ENCODE assay signal across 27 cellular contexts in the genomic region with DNA sequence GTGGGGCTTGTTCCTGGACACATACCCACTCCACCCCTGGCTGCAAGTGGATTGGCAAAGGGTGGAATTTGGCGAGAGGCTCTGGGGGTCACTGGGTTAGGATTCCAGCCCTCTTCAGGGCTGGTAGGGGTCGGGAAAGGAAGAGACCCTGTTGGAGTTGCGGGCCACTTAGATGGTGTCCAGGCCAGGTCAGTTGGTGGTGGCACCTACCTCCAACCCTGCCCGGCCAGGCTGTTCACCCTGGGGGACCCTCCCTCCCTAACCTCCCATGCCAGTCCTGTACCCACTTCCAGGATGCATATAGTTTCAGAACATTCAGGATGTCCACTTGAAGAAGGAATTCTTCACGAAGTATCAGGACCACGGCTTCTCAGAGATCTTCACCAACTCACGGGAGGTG. TPM values are rescaled to one million over a fixed set of nuclear protein-coding genes. Genes with fewer than 3 reads are reported as not detected.
A peak's percentile ranks its signal among the peaks of the same experiment; 100 is the strongest.
DNase-seq lines count a peak whose midpoint lies in the region; ATAC-seq, FAIRE-seq and TF ChIP-seq lines count a peak whose summit lies in the region.
"Had no signal": no experiment of that assay in that cellular context is flagged by ENCODE, and none has a peak within 500 bp of the region (broad histone marks: within the 10 kb centered on the region; RNA-seq: fewer than 3 reads in every experiment).

No MANE protein-coding gene starts in this region.

- H3K27ac ChIP-seq in left ventricle myocardium inferior (replicated peaks): peak overlapping the region; percentile 27
- no peak overlapping the region for H3K27ac ChIP-seq in IMR-90 (ENCODE audit: insufficient read depth, low read length)
- H3K27ac ChIP-seq in endothelial cell of umbilical vein (ENCODE audit: insufficient read depth, low read depth, low read length): peak overlapping the region; percentile 91
- peak overlapping the region in 1 of 8 donors; percentile 14 for H3K27ac ChIP-seq in spleen
- H3K27ac ChIP-seq: PC-9, SJSA1 had no signal

- WGBS in IMR-90 (ENCODE audit: extremely low coverage in 2 of 2, insufficient read length in 1 of 2), 2 experiments: no CpG with 5 or more reads among the region's 7 CpGs
- 88 to 94% (median 93%) methylated on average over 7 of the region's 7 CpGs for WGBS in spleen, 5 donors

- H3K79me2 ChIP-seq in endothelial cell of umbilical vein (ENCODE audit: control insufficient read depth, insufficient read depth, low read length): no peaks in the 10 kb centered on the region

- peak; percentile 12 for FAIRE-seq in endothelial cell of umbilical vein (lab: Jason Lieb, UNC)
- no peak for FAIRE-seq in GM12892 (lab: Jason Lieb, UNC)

- POLR2A ChIA-PET in IMR-90 (lab: Charles Lee; ENCODE audit: unreplicated experiment) (no interaction called here), endothelial cell of umbilical vein (lab: Charles Lee) (interaction anchor here (1.1 kb wide), 1 partner anchor 68 kb away, joined by 3 read pairs; no protein-coding TSS in a partner anchor)

- dilution Hi-C loops in IMR-90 (cut with HindIII; ENCODE audit: low sequenced_read_pairs, unreplicated experiment): no loop called here
- dilution Hi-C loops in endothelial cell of umbilical vein (cut with MboI; ENCODE audit: extremely low pct_ligation_motif_present, low sequenced_read_pairs): no loop called here

- 0 out of 2 replicates have a peak overlapping the region, but pooled peaks have one; percentile 15 for H2AK5ac ChIP-seq in IMR-90 (ENCODE audit: low read depth, low read length)

- peak overlapping the region; percentile 20 for H3K4ac ChIP-seq in IMR-90 (ENCODE audit: low read depth, low read length)

- H3K36me3 ChIP-seq in left ventricle myocardium inferior (no peaks in the 10 kb centered on the region), IMR-90 (ENCODE audit: control insufficient read depth, insufficient read depth, low read length) (no peaks in the 10 kb centered on the region), endothelial cell of umbilical vein (ENCODE audit: control insufficient read depth in 2 of 2, extremely low read depth in 1 of 2, insufficient read depth in 2 of 2, low read length in 2 of 2) (no peaks in the 10 kb centered on the region), spleen (no peaks in the 10 kb centered on the region)
- H3K36me3 ChIP-seq: SJSA1 had no signal

- ATAC-seq in Right ventricle myocardium inferior: no peak
- no peak for ATAC-seq in IMR-90 (ENCODE audit: low read depth)
- ATAC-seq in GM21526 (IDR thresholded peaks at IDR 0.05; ENCODE audit: low FRiP score, unreplicated experiment): no peak
- no peak for ATAC-seq in HG02981 (IDR thresholded peaks at IDR 0.05; ENCODE audit: unreplicated experiment)
- ATAC-seq: GM23338, HCT116 had no signal

- no peak overlapping the region for H3K18ac ChIP-seq in IMR-90 (ENCODE audit: low read depth, low read length)

- CTCF ChIA-PET in IMR-90 (lab: Yijun Ruan, JAX): no interaction called here
- CTCF ChIA-PET in endothelial cell of umbilical vein (lab: Charles Lee): interaction anchor here (0.7 to 5.8 kb wide), 4 partner anchors 10 to 44 kb away, joined by 3 to 84 read pairs (median 5); a partner anchor contains a TSS

- no peak overlapping the region for H4K5ac ChIP-seq in IMR-90 (ENCODE audit: low read depth, low read length)

- in situ Hi-C loops in IMR-90 (cut with MboI; ENCODE audit: low sequenced_read_pairs): no loop called here

- no TSS peak for BruUV-seq in IMR-90 (replicated peaks; lab: Mats Ljungman, UMichigan)
- no TSS peak for BruUV-seq in endothelial cell of umbilical vein (replicated peaks; lab: Mats Ljungman, UMichigan)

- TF ChIP-seq POLR2A in IMR-90 (IDR thresholded peaks at IDR 0.05; ENCODE audit: low read depth, low read length) (no peak), endothelial cell of umbilical vein (IDR thresholded peaks at IDR 0.05; ENCODE audit: low read depth, low read length) (no peak), spleen (IDR thresholded peaks at IDR 0.05) (no peak), GM12892 (IDR thresholded peaks at IDR 0.05; ENCODE audit: low read depth, low read length) (no peak)

- no peaks in the 10 kb centered on the region for H3K9me3 ChIP-seq in left ventricle myocardium inferior (replicated peaks)
- H3K9me3 ChIP-seq in IMR-90 (ENCODE audit: control insufficient read depth, insufficient read depth, low read length): no peaks in the 10 kb centered on the region
- no peaks in the 10 kb centered on the region for H3K9me3 ChIP-seq in endothelial cell of umbilical vein (replicated peaks; ENCODE audit: control insufficient read depth, insufficient read depth, low read length)
- no peaks in the 10 kb centered on the region for H3K9me3 ChIP-seq in spleen
- H3K9me3 ChIP-seq: SJSA1 had no signal

- no peak overlapping the region for H3K9ac ChIP-seq in IMR-90 (ENCODE audit: low read depth, low read length)
- peak overlapping the region; percentile 36 for H3K9ac ChIP-seq in endothelial cell of umbilical vein (replicated peaks; ENCODE audit: extremely low read depth, insufficient read depth, low read length)

- H2BK20ac ChIP-seq in IMR-90 (ENCODE audit: low read depth, low read length): 0 out of 2 replicates have a peak overlapping the region, but pooled peaks have one; percentile 9

- no peak overlapping the region for H3K56ac ChIP-seq in IMR-90 (ENCODE audit: extremely low read depth, insufficient read depth, low read length)

- H3K4me2 ChIP-seq in IMR-90 (ENCODE audit: low read depth, low read length) (no peak overlapping the region), endothelial cell of umbilical vein (ENCODE audit: insufficient read depth, low read length) (peak overlapping the region; percentile 47)
- H3K4me2 ChIP-seq: GM23338, PC-9 had no signal

- H2BK120ac ChIP-seq in IMR-90 (ENCODE audit: low read depth, low read length): 0 out of 2 replicates have a peak overlapping the region, but pooled peaks have one; percentile 40

- H3K4me3 ChIP-seq in left ventricle myocardium inferior (no peak overlapping the region), IMR-90 (ENCODE audit: insufficient read depth, low read depth, low read length) (no peak overlapping the region), endothelial cell of umbilical vein (replicated peaks in 1 of 3; ENCODE audit: insufficient read depth in 1 of 3, low read depth in 1 of 3, low read length in 3 of 3) (no peak overlapping the region), spleen (no peak overlapping the region)
- H3K4me3 ChIP-seq: GM23338, PC-9, SJSA1 had no signal

- H4K20me1 ChIP-seq in IMR-90 (ENCODE audit: insufficient read depth, low read length): no peaks in the 10 kb centered on the region; the same call in 1 of the 2 replicates
- H4K20me1 ChIP-seq in endothelial cell of umbilical vein (replicated peaks; ENCODE audit: control insufficient read depth, extremely low read depth, insufficient read depth, low read length): no peaks in the 10 kb centered on the region

- H4K8ac ChIP-seq in IMR-90 (ENCODE audit: low read depth in 2 of 2, low read length in 2 of 2): peak overlapping the region in 1 of 2 experiments; percentile 40; a peak in 2 of 4 replicates

- H3K79me1 ChIP-seq in IMR-90 (ENCODE audit: low read depth in 1 of 2, low read length in 2 of 2): no peaks in the 10 kb centered on the region

- no peak for TF ChIP-seq RAD21 in IMR-90 (IDR thresholded peaks at IDR 0.05; ENCODE audit: low read length)

- no peak overlapping the region for H2BK5ac ChIP-seq in IMR-90 (ENCODE audit: low read depth, low read length, poor library complexity, severe bottlenecking)

- H2AFZ ChIP-seq in IMR-90 (replicated peaks; ENCODE audit: low read length, poor library complexity): no peak overlapping the region
- no peak overlapping the region for H2AFZ ChIP-seq in endothelial cell of umbilical vein (ENCODE audit: low read depth, low read length)
- H2AFZ ChIP-seq: GM23338, PC-9 had no signal

- DNase-seq in left ventricle myocardium inferior (no peak), Right ventricle myocardium inferior (ENCODE audit: missing footprints) (no peak), IMR-90 (no peak), endothelial cell of umbilical vein (ENCODE audit: low read depth, low spot score) (no peak), spleen (peak; percentile 59), GM12892 (ENCODE audit: insufficient read length) (no peak)
- DNase-seq: 8988T; AML-193; C1 segment of cervical spinal cord; Calu3; CD8-positive, alpha-beta memory T cell; DMS53; Karpas-422; MV-4-11; NCI-H1105 treated with DMSO at 0.1 percent for 48 hours; NCI-H2029 treated with DMSO at 0.1 percent for 48 hours; NCI-H226; NCI-H510A treated with DMSO at 0.1 percent for 48 hours; NCI-H748 treated with DMSO at 0.1 percent for 48 hours; PC-9 had no signal

- no peak overlapping the region for H2BK15ac ChIP-seq in IMR-90 (ENCODE audit: low read depth, low read length)

- peak overlapping the region; percentile 55 for H2AK9ac ChIP-seq in IMR-90 (replicated peaks; ENCODE audit: low read depth, low read length, poor library complexity)

- H3K27me3 ChIP-seq in left ventricle myocardium inferior (ENCODE audit: low read depth) (no peaks in the 10 kb centered on the region), IMR-90 (ENCODE audit: control insufficient read depth, insufficient read depth, low read length) (peaks cover 13% of the 10 kb centered on the region), endothelial cell of umbilical vein (ENCODE audit: control insufficient read depth in 2 of 2, insufficient read depth in 2 of 2, low read length in 2 of 2) (no peaks in the 10 kb centered on the region), spleen (replicated peaks in 1 of 7) (peaks cover 0 to 17% (median 0%) of the 10 kb centered on the region in 7 donors)
- H3K27me3 ChIP-seq: SJSA1 had no signal

- no peak overlapping the region for H4K91ac ChIP-seq in IMR-90 (ENCODE audit: insufficient read depth, low read depth, low read length)

- H3K9me1 ChIP-seq in IMR-90 (ENCODE audit: insufficient read depth, low read length) (0 out of 2 replicates have a peak, but pooled peaks cover 9% of the 10 kb centered on the region), endothelial cell of umbilical vein (replicated peaks; ENCODE audit: control insufficient read depth, extremely low read depth, insufficient read depth, low read length) (no peaks in the 10 kb centered on the region)

- intact Hi-C loops in left ventricle myocardium inferior (cut with micrococcal nuclease): no loop called here
- intact Hi-C loops in Right ventricle myocardium inferior (cut with DNase I): no loop called here
- intact Hi-C loops in IMR-90 (cut with micrococcal nuclease): no loop called here
- intact Hi-C loops in endothelial cell of umbilical vein (cut with micrococcal nuclease): loop anchor here (2.0 kb wide), 2 partner anchors 13 to 67 kb away; a partner anchor contains a TSS
- intact Hi-C loops in spleen (cut with DNase I; ENCODE audit: low total_unique reads): loop anchor here (10.0 kb wide), 1 partner anchor 55 kb away; no protein-coding TSS in a partner anchor

- H3K4me1 ChIP-seq in left ventricle myocardium inferior: peaks cover 40% of the 10 kb centered on the region
- no peaks in the 10 kb centered on the region for H3K4me1 ChIP-seq in IMR-90 (ENCODE audit: control insufficient read depth, insufficient read depth, low read length)
- H3K4me1 ChIP-seq in endothelial cell of umbilical vein (ENCODE audit: control insufficient read depth, extremely low read depth, insufficient read depth, low read length): peaks cover 42% of the 10 kb centered on the region
- peaks cover 3 to 30% (median 12%) of the 10 kb centered on the region in 6 donors for H3K4me1 ChIP-seq in spleen

- no peak overlapping the region for H3K14ac ChIP-seq in IMR-90 (replicated peaks; ENCODE audit: low read depth, low read length)

- TF ChIP-seq CTCF in left ventricle myocardium inferior (IDR thresholded peaks at IDR 0.05; ENCODE audit: borderline replicate concordance) (no peak), IMR-90 (conservative IDR thresholded peaks at IDR 0.05; ENCODE audit: low read depth, low read length) (no peak), endothelial cell of umbilical vein (IDR thresholded peaks at IDR 0.05; ENCODE audit: extremely low read depth in 1 of 2, insufficient read depth in 1 of 2, low read depth in 1 of 2, low read length in 2 of 2) (no peak), spleen (IDR thresholded peaks at IDR 0.05 in 8 of 11, conservative IDR thresholded peaks at IDR 0.05 in 3 of 11) (no peak)

- H3K23ac ChIP-seq in IMR-90 (ENCODE audit: low read depth, low read length): no peak overlapping the region

RNA-seq across cellular contexts. Expression of a gene that starts 21.0 kb away (rescaled TPM):
- 0.25 TPM for total RNA-seq in left ventricle myocardium inferior
- 0.27 TPM for total RNA-seq in Right ventricle myocardium inferior
- not detected in 2 replicates for total RNA-seq in IMR-90 (2012; rRNA removed)
- not detected in 2 replicates for polyA plus RNA-seq in IMR-90 (2012; rRNA removed)
- 0.01 TPM in 1 of 2 replicates, not detected in the other for polyA plus RNA-seq in IMR-90 (2012; cell fraction: cytosol; rRNA removed)
- polyA plus RNA-seq in IMR-90 (2012; cell fraction: nucleus; rRNA removed; ENCODE audit: low replicate concordance): 0.10 and 0.24 TPM in 2 replicates
- total RNA-seq in endothelial cell of umbilical vein: 1.4 and 1.8 TPM in 2 replicates
- polyA plus RNA-seq in endothelial cell of umbilical vein: 1.0 and 1.7 TPM in 2 replicates
- 0.88 and 1.3 TPM in 2 replicates for polyA plus RNA-seq in endothelial cell of umbilical vein (2011; cell fraction: cytosol; rRNA removed)
- polyA plus RNA-seq in endothelial cell of umbilical vein (2011; cell fraction: nucleus; rRNA removed): 8.3 and 10.3 TPM in 2 replicates
- polyA plus RNA-seq in endothelial cell of umbilical vein (2012): 0.46 and 0.63 TPM in 2 replicates
- 0.51 and 1.6 TPM in 2 replicates for polyA minus RNA-seq in endothelial cell of umbilical vein
- polyA minus RNA-seq in endothelial cell of umbilical vein (2011; cell fraction: cytosol; rRNA and poly(A)+ RNA removed): not detected
- polyA minus RNA-seq in endothelial cell of umbilical vein (2011; cell fraction: nucleus; rRNA and poly(A)+ RNA removed): 2.1 and 2.3 TPM in 2 replicates
- under 1 TPM in 4 of 7 donors, not detected in 3; 0.13 to 0.26 (median 0.20) TPM for total RNA-seq in spleen
- under 1 TPM; 0.12 to 0.19 (median 0.17) TPM for polyA plus RNA-seq in spleen
- 1.1 TPM for polyA plus RNA-seq in GM12892 (2012; ENCODE audit: missing spikeins)
- total RNA-seq: Calu3; CD8-positive, alpha-beta memory T cell; M059J; PC-9; SJSA1 had no signal
- polyA plus RNA-seq: CD8-positive, alpha-beta memory T cell had no signal

RNA-seq across cellular contexts. Expression of a gene that starts 37.1 kb away (rescaled TPM):
- 0.36 TPM for total RNA-seq in left ventricle myocardium inferior
- not detected for total RNA-seq in Right ventricle myocardium inferior
- total RNA-seq in IMR-90 (2012; rRNA removed): not detected in 2 replicates
- polyA plus RNA-seq in IMR-90 (2012; rRNA removed): not detected in 2 replicates
- not detected in 2 replicates for polyA plus RNA-seq in IMR-90 (2012; cell fraction: cytosol; rRNA removed)
- polyA plus RNA-seq in IMR-90 (2012; cell fraction: nucleus; rRNA removed; ENCODE audit: low replicate concordance): not detected in 2 replicates
- not detected in 2 replicates for total RNA-seq in endothelial cell of umbilical vein
- polyA plus RNA-seq in endothelial cell of umbilical vein: 0.18 and 0.24 TPM in 2 replicates
- 0.14 and 0.21 TPM in 2 replicates for polyA plus RNA-seq in endothelial cell of umbilical vein (2011; cell fraction: cytosol; rRNA removed)
- 0.22 TPM in 1 of 2 replicates, not detected in the other for polyA plus RNA-seq in endothelial cell of umbilical vein (2011; cell fraction: nucleus; rRNA removed)
- polyA plus RNA-seq in endothelial cell of umbilical vein (2012): not detected in 2 replicates
- not detected in 2 replicates for polyA minus RNA-seq in endothelial cell of umbilical vein
- polyA minus RNA-seq in endothelial cell of umbilical vein (2011; cell fraction: cytosol; rRNA and poly(A)+ RNA removed): not detected
- not detected in 2 replicates for polyA minus RNA-seq in endothelial cell of umbilical vein (2011; cell fraction: nucleus; rRNA and poly(A)+ RNA removed)
- 1 to 10 TPM in 3 of 7 donors, under 1 TPM in 3, not detected in 1; 0.34 to 1.5 (median 0.87) TPM for total RNA-seq in spleen
- 1 to 10 TPM in 1 of 3 donors, under 1 TPM in 1, not detected in 1; 0.42 to 1.4 TPM for polyA plus RNA-seq in spleen
- not detected for polyA plus RNA-seq in GM12892 (2012; ENCODE audit: missing spikeins)
- total RNA-seq: Calu3; CD8-positive, alpha-beta memory T cell; M059J; PC-9 had no signal
- polyA plus RNA-seq: AG04450; CD8-positive, alpha-beta memory T cell had no signal

RNA-seq across cellular contexts. Expression of a gene that starts 43.7 kb away (rescaled TPM):
- total RNA-seq in left ventricle myocardium inferior (154 TPM), Right ventricle myocardium inferior (170 TPM), IMR-90 (2012; rRNA removed) (4.1 and 4.7 TPM in 2 replicates), endothelial cell of umbilical vein (202 and 219 TPM in 2 replicates), spleen (10 to 100 TPM; 28.3 to 49.4 (median 33.7) TPM)
- polyA plus RNA-seq in IMR-90 (2012; rRNA removed) (22.1 and 23.2 TPM in 2 replicates), endothelial cell of umbilical vein (539 and 592 TPM in 2 replicates), spleen (10 to 100 TPM in 1 of 3 donors, 1 to 10 TPM in 2; 8.5 to 18.4 (median 9.2) TPM)
- polyA plus RNA-seq in IMR-90 (2012; cell fraction: cytosol; rRNA removed): 20.7 and 23.2 TPM in 2 replicates
- polyA plus RNA-seq in IMR-90 (2012; cell fraction: nucleus; rRNA removed; ENCODE audit: low replicate concordance): 33.9 and 57.0 TPM in 2 replicates
- 283 and 310 TPM in 2 replicates for polyA plus RNA-seq in endothelial cell of umbilical vein (2011; cell fraction: cytosol; rRNA removed)
- polyA plus RNA-seq in endothelial cell of umbilical vein (2011; cell fraction: nucleus; rRNA removed): 598 and 634 TPM in 2 replicates
- polyA plus RNA-seq in endothelial cell of umbilical vein (2012): 223 and 254 TPM in 2 replicates
- 472 and 495 TPM in 2 replicates for polyA minus RNA-seq in endothelial cell of umbilical vein
- polyA minus RNA-seq in endothelial cell of umbilical vein (2011; cell fraction: cytosol; rRNA and poly(A)+ RNA removed): 35.7 TPM
- polyA minus RNA-seq in endothelial cell of umbilical vein (2011; cell fraction: nucleus; rRNA and poly(A)+ RNA removed): 135 and 171 TPM in 2 replicates
- 53.0 TPM for polyA plus RNA-seq in GM12892 (2012; ENCODE audit: missing spikeins)

RNA-seq across cellular contexts. Expression of a gene that starts 52.3 kb away (rescaled TPM):
- total RNA-seq in left ventricle myocardium inferior (37.2 TPM), Right ventricle myocardium inferior (44.5 TPM), IMR-90 (2012; rRNA removed) (12.2 and 12.8 TPM in 2 replicates), endothelial cell of umbilical vein (39.4 and 49.7 TPM in 2 replicates), spleen (10 to 100 TPM; 12.3 to 24.8 (median 19.4) TPM)
- polyA plus RNA-seq in IMR-90 (2012; rRNA removed) (42.6 and 45.6 TPM in 2 replicates), endothelial cell of umbilical vein (56.1 and 68.2 TPM in 2 replicates), spleen (1 to 10 TPM; 2.8 to 8.5 (median 3.5) TPM)
- polyA plus RNA-seq in IMR-90 (2012; cell fraction: cytosol; rRNA removed): 18.6 and 55.2 TPM in 2 replicates
- polyA plus RNA-seq in IMR-90 (2012; cell fraction: nucleus; rRNA removed; ENCODE audit: low replicate concordance): 129 TPM in 2 replicates
- polyA plus RNA-seq in endothelial cell of umbilical vein (2011; cell fraction: cytosol; rRNA removed): 38.9 and 40.6 TPM in 2 replicates
- polyA plus RNA-seq in endothelial cell of umbilical vein (2011; cell fraction: nucleus; rRNA removed): 69.1 and 85.5 TPM in 2 replicates
- 17.6 and 21.6 TPM in 2 replicates for polyA plus RNA-seq in endothelial cell of umbilical vein (2012)
- 65.2 and 72.3 TPM in 2 replicates for polyA minus RNA-seq in endothelial cell of umbilical vein
- 20.9 TPM for polyA minus RNA-seq in endothelial cell of umbilical vein (2011; cell fraction: cytosol; rRNA and poly(A)+ RNA removed)
- 25.1 and 26.6 TPM in 2 replicates for polyA minus RNA-seq in endothelial cell of umbilical vein (2011; cell fraction: nucleus; rRNA and poly(A)+ RNA removed)
- polyA plus RNA-seq in GM12892 (2012; ENCODE audit: missing spikeins): 8.7 TPM

RNA-seq across cellular contexts. Expression of a gene that starts 52.4 kb away (rescaled TPM):
- total RNA-seq in left ventricle myocardium inferior (36.8 TPM), Right ventricle myocardium inferior (41.7 TPM), IMR-90 (2012; rRNA removed) (43.7 and 52.8 TPM in 2 replicates), endothelial cell of umbilical vein (62.4 and 68.1 TPM in 2 replicates), spleen (10 to 100 TPM; 20.2 to 31.7 (median 23.8) TPM)
- polyA plus RNA-seq in IMR-90 (2012; rRNA removed) (87.9 and 102 TPM in 2 replicates), endothelial cell of umbilical vein (91.2 and 103 TPM in 2 replicates), spleen (10 to 100 TPM; 34.8 to 55.3 (median 41.4) TPM)
- polyA plus RNA-seq in IMR-90 (2012; cell fraction: cytosol; rRNA removed): 107 and 112 TPM in 2 replicates
- polyA plus RNA-seq in IMR-90 (2012; cell fraction: nucleus; rRNA removed; ENCODE audit: low replicate concordance): 25.7 and 42.9 TPM in 2 replicates
- 84.4 and 90.7 TPM in 2 replicates for polyA plus RNA-seq in endothelial cell of umbilical vein (2011; cell fraction: cytosol; rRNA removed)
- 26.4 and 30.4 TPM in 2 replicates for polyA plus RNA-seq in endothelial cell of umbilical vein (2011; cell fraction: nucleus; rRNA removed)
- 66.8 and 71.7 TPM in 2 replicates for polyA plus RNA-seq in endothelial cell of umbilical vein (2012)
- polyA minus RNA-seq in endothelial cell of umbilical vein: 22.2 and 24.7 TPM in 2 replicates
- polyA minus RNA-seq in endothelial cell of umbilical vein (2011; cell fraction: cytosol; rRNA and poly(A)+ RNA removed): 20.4 TPM
- polyA minus RNA-seq in endothelial cell of umbilical vein (2011; cell fraction: nucleus; rRNA and poly(A)+ RNA removed): 3.8 and 7.2 TPM in 2 replicates
- polyA plus RNA-seq in GM12892 (2012; ENCODE audit: missing spikeins): 87.0 TPM

Comparison
In these comparisons a context has a peak if more than half of its experiments do, and no peak if none do; other contexts are left out.
1. intact Hi-C loops: an anchor here in endothelial cell of umbilical vein (2.0 kb wide) and spleen (10.0 kb wide); none called in left ventricle myocardium inferior, Right ventricle myocardium inferior and IMR-90.